In the genomic region with DNA sequence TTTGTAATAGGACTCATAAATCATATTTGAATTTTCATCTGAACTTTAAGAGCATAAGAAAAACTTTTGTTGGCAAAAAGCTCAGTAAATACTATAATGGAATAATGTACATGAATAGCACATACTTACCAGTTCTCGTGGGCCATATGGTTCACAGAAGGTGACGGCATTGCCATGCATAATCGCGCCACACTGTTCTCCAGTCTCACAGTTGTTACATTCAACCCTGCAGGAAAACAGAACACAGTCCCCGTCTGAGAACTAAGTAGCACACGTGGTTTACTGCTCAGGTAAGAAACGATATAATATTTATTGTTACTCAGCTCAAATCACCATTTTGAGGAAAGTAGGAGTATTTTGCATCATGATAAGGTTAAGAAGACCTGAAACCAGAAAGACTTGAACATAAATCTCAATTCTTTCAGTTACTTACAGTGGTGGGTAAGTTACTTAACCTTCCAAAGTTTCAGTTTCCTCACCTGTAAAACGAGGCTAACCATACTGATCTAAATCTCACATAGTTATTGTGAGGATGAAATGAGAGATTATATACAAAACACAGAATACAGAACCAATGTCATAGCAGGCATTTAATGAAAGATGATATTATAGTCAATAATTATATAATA, we compare ENCODE assay signal across 20 cellular contexts.
"Had no signal": no experiment of that assay in that cellular context is flagged by ENCODE, and none has a peak within 500 bp of the region (broad histone marks: within the 10 kb centered on the region; RNA-seq: fewer than 3 reads in every experiment).

No MANE protein-coding gene starts in this region.

- ATAC-seq: gastroesophageal sphincter; left cardiac atrium; lower lobe of right lung; natural killer cell treated with Interleukin-12 subunit alpha and Interleukin-12 subunit beta and Interleukin-15 and Interleukin-18, amount 100 ng/mL, for 72 hours had no signal

- H3K4me3 ChIP-seq: colonic mucosa, esophagus muscularis mucosa, gastroesophageal sphincter, left ventricle myocardium inferior, lower lobe of right lung, neural progenitor cell, ovary, right atrium auricular region had no signal

- H3K4me1 Mint-ChIP-seq: memory B cell had no signal

- H3K9ac ChIP-seq: neural progenitor cell had no signal

- H2AFZ ChIP-seq: neural progenitor cell had no signal

- H3K36me3 Mint-ChIP-seq: memory B cell; natural killer cell treated with Interleukin-12 subunit alpha and Interleukin-12 subunit beta and Interleukin-15 and Interleukin-18, amount 100 ng/mL, for 72 hours; neural progenitor cell had no signal

- H3K9me3 Mint-ChIP-seq: memory B cell; natural killer cell treated with Interleukin-12 subunit alpha and Interleukin-12 subunit beta and Interleukin-15 and Interleukin-18, amount 100 ng/mL, for 72 hours; neural progenitor cell had no signal

- H3K27ac ChIP-seq: colonic mucosa, epithelial cell of prostate, esophagus muscularis mucosa, gastroesophageal sphincter, left ventricle myocardium inferior, lower lobe of right lung, neural progenitor cell, ovary, right atrium auricular region had no signal

- H3K27ac Mint-ChIP-seq: memory B cell; natural killer cell treated with Interleukin-12 subunit alpha and Interleukin-12 subunit beta and Interleukin-15 and Interleukin-18, amount 100 ng/mL, for 72 hours; neural progenitor cell had no signal

- H3K36me3 ChIP-seq: colonic mucosa, esophagus muscularis mucosa, gastroesophageal sphincter, left ventricle myocardium inferior, lower lobe of right lung, neural progenitor cell, ovary, right atrium auricular region had no signal

- H3K4me1 ChIP-seq: colonic mucosa, esophagus muscularis mucosa, gastroesophageal sphincter, left ventricle myocardium inferior, lower lobe of right lung, neural progenitor cell, right atrium auricular region had no signal

- H3K9me3 ChIP-seq: colonic mucosa, esophagus muscularis mucosa, gastroesophageal sphincter, left ventricle myocardium inferior, lower lobe of right lung, ovary, right atrium auricular region had no signal

- H3K27me3 ChIP-seq: colonic mucosa, esophagus muscularis mucosa, gastroesophageal sphincter, neural progenitor cell, ovary, right atrium auricular region had no signal

- H3K27me3 Mint-ChIP-seq: memory B cell; natural killer cell treated with Interleukin-12 subunit alpha and Interleukin-12 subunit beta and Interleukin-15 and Interleukin-18, amount 100 ng/mL, for 72 hours had no signal

- H3K4me2 ChIP-seq: neural progenitor cell had no signal

- DNase-seq: colonic mucosa; effector CD8-positive, alpha-beta T cell; kidney; left cardiac atrium; left ventricle myocardium inferior; lower lobe of right lung; midbrain; nucleus accumbens; ovary; small intestine; stimulated activated CD4-positive, alpha-beta T cell treated with anti-CD3 and anti-CD28 coated beads, Interleukin-12 subunit alpha, Interleukin-12 subunit beta, amount 100 ng/mL, for 4 hours; stimulated activated naive CD4-positive, alpha-beta T cell treated with Interleukin-2 at 50 U/mL for 16 hours; trophoblast cell had no signal

- H3K4me3 Mint-ChIP-seq: memory B cell; natural killer cell treated with Interleukin-12 subunit alpha and Interleukin-12 subunit beta and Interleukin-15 and Interleukin-18, amount 100 ng/mL, for 72 hours; neural progenitor cell had no signal
